In the genomic region with DNA sequence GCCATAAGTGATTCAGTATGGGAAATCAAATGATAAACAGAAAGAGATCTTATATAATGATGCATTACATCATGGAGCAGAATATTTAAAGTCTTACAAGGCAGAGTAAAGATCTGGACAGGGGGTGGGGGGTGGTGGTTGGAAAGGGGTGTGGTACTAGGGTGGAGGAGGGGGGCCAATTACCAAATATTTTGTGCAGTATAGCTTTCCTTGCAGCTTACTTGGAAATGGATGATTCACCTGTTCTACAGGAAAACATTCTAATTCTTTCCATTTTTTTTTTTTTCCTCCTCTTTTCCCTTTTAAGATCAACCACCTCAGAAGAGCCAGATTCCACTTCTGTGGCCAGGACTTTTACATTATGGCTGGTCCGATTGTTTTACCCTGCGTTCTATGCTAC, we compare ENCODE assay signal across 1 cellular context.
TF ChIP-seq lines count a peak whose summit lies in the region.

No MANE protein-coding gene starts in this region.

TF ChIP-seq in WTC11, 78 proteins besides CTCF, POLR2A, EP300 and RAD21 (continued from another document):
- no peak for TF ChIP-seq NR3C1 (CRISPR knock-in tag; conservative IDR thresholded peaks at IDR 0.05; ENCODE audit: low read depth)
- TF ChIP-seq, protein P1, sequence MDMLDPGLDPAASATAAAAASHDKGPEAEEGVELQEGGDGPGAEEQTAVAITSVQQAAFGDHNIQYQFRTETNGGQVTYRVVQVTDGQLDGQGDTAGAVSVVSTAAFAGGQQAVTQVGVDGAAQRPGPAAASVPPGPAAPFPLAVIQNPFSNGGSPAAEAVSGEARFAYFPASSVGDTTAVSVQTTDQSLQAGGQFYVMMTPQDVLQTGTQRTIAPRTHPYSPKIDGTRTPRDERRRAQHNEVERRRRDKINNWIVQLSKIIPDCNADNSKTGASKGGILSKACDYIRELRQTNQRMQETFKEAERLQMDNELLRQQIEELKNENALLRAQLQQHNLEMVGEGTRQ (CRISPR knock-in tag; IDR thresholded peaks at IDR 0.05), result no peak
- TF ChIP-seq, protein P2, sequence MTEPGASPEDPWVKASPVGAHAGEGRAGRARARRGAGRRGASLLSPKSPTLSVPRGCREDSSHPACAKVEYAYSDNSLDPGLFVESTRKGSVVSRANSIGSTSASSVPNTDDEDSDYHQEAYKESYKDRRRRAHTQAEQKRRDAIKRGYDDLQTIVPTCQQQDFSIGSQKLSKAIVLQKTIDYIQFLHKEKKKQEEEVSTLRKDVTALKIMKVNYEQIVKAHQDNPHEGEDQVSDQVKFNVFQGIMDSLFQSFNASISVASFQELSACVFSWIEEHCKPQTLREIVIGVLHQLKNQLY (CRISPR knock-in tag; IDR thresholded peaks at IDR 0.05), result no peak
- TF ChIP-seq ATF1 (CRISPR knock-in tag; IDR thresholded peaks at IDR 0.05), result no peak
- TF ChIP-seq, protein P3, sequence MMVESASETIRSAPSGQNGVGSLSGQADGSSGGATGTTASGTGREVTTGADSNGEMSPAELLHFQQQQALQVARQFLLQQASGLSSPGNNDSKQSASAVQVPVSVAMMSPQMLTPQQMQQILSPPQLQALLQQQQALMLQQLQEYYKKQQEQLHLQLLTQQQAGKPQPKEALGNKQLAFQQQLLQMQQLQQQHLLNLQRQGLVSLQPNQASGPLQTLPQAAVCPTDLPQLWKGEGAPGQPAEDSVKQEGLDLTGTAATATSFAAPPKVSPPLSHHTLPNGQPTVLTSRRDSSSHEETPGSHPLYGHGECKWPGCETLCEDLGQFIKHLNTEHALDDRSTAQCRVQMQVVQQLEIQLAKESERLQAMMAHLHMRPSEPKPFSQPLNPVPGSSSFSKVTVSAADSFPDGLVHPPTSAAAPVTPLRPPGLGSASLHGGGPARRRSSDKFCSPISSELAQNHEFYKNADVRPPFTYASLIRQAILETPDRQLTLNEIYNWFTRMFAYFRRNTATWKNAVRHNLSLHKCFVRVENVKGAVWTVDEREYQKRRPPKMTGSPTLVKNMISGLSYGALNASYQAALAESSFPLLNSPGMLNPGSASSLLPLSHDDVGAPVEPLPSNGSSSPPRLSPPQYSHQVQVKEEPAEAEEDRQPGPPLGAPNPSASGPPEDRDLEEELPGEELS (CRISPR knock-in tag; IDR thresholded peaks at IDR 0.05), result no peak
- no peak for TF ChIP-seq ESRRA (CRISPR knock-in tag; IDR thresholded peaks at IDR 0.05; ENCODE audit: borderline replicate concordance)
- TF ChIP-seq ZNF416 (CRISPR knock-in tag; IDR thresholded peaks at IDR 0.05), result no peak
- no peak for TF ChIP-seq ZBTB21 (CRISPR knock-in tag; IDR thresholded peaks at IDR 0.05; ENCODE audit: borderline replicate concordance)
